ENCODE assay signal across 11 cellular contexts in the genomic region with DNA sequence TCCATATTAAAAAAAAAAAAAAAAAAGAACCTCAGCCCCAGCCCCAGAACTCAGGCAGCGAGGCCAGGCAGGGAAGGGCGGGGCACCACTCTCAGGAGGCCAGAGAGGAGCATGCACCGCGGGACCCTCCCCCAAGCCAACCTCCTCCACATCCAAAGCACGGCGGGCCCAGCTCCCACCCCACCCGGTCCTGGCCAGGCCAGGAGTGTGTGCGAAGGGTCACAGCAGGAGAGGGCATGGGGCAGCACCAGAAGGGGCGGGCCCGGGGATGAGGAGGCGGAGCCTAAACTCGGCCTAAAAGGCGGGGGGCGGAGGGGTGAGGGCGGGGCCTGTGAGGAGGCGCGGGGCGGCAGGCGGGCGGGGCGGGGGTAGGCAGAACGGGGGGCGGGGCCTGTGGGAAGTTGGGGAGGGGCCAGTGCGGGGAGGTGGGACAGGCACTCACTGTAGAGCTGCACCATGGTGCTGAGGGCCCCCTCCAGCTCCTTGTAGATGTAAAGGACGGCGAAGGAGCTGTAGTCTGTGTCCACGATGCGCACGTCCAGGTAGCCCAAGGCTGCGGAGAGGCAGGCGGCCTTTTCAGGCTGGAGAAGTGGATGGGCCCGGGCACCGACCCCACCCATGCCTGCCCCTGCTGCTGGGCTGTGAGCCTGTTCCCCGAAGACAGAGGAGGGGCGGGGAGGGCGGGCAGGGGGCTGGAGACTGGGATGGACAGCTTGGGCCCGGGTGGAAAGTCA. TPM values are rescaled to one million over a fixed set of nuclear protein-coding genes. Genes with fewer than 3 reads are reported as not detected.
DNase-seq lines count a peak whose midpoint lies in the region; ATAC-seq and TF ChIP-seq lines count a peak whose summit lies in the region.
"Had no signal": no experiment of that assay in that cellular context is flagged by ENCODE, and none has a peak within 500 bp of the region (broad histone marks: within the 10 kb centered on the region; RNA-seq: fewer than 3 reads in every experiment).

No MANE protein-coding gene starts in this region.

- no peaks in the 10 kb centered on the region for H3K36me3 Mint-ChIP-seq in progenitor cell of endocrine pancreas (ENCODE audit: insufficient read depth)
- H3K36me3 Mint-ChIP-seq in stimulated activated memory B cell treated with anti-CD40 and anti-IgM and Interleukin-4, amounts not matched to agents 10 μg/mL and 1 μg/mL and 100 μg/mL, for 72 hours, result no peaks in the 10 kb centered on the region
- H3K36me3 Mint-ChIP-seq: brain had no signal

- no peak overlapping the region for H3K27ac Mint-ChIP-seq in progenitor cell of endocrine pancreas
- no peak overlapping the region for H3K27ac Mint-ChIP-seq in stimulated activated memory B cell treated with anti-CD40 and anti-IgM and Interleukin-4, amounts not matched to agents 10 μg/mL and 1 μg/mL and 100 μg/mL, for 72 hours

- H3K4me3 Mint-ChIP-seq in progenitor cell of endocrine pancreas (ENCODE audit: low read depth), result no peak overlapping the region
- H3K4me3 Mint-ChIP-seq in stimulated activated memory B cell treated with anti-CD40 and anti-IgM and Interleukin-4, amounts not matched to agents 10 μg/mL and 1 μg/mL and 100 μg/mL, for 72 hours, result no peak overlapping the region

- H3K27ac ChIP-seq in PC-9, result no peak overlapping the region
- H3K27ac ChIP-seq: HL-60 had no signal

- H3F3A ChIP-seq in PC-9 (ENCODE audit: insufficient read depth, low read depth), result peaks cover 23% of the 10 kb centered on the region; the same call in 1 of the 2 replicates

- no peak overlapping the region for H2AFZ ChIP-seq in PC-9

- H3K79me2 ChIP-seq in PC-9 (ENCODE audit: low read depth), result no peaks in the 10 kb centered on the region

- TF ChIP-seq CTCF in GM10266 (IDR thresholded peaks at IDR 0.05; ENCODE audit: control insufficient read depth, insufficient read depth, low read depth, missing control alignments), result no peak
- TF ChIP-seq CTCF in PC-9 (conservative IDR thresholded peaks at IDR 0.05), result no peak
- no peak for TF ChIP-seq CTCF in progenitor cell of endocrine pancreas (IDR thresholded peaks at IDR 0.05; ENCODE audit: unreplicated experiment)

- ATAC-seq in HG02678 (IDR thresholded peaks at IDR 0.05; ENCODE audit: unreplicated experiment), result no peak
- ATAC-seq in stimulated activated memory B cell treated with anti-CD40 and anti-IgM and Interleukin-4, amounts not matched to agents 10 μg/mL and 1 μg/mL and 100 μg/mL, for 72 hours, result no peak

- no peaks in the 10 kb centered on the region for H3K4me1 Mint-ChIP-seq in progenitor cell of endocrine pancreas (ENCODE audit: low read depth)
- H3K4me1 Mint-ChIP-seq in stimulated activated memory B cell treated with anti-CD40 and anti-IgM and Interleukin-4, amounts not matched to agents 10 μg/mL and 1 μg/mL and 100 μg/mL, for 72 hours, result peaks cover 56% of the 10 kb centered on the region

- peak overlapping the region; percentile 57; the same call in 1 of the 2 replicates for H3K4me2 ChIP-seq in PC-9

- intact Hi-C loops in PC-9 (cut with micrococcal nuclease; ENCODE audit: unreplicated experiment), result no loop called here

- peaks cover 4% of the 10 kb centered on the region for H3K27me3 ChIP-seq in PC-9 (ENCODE audit: insufficient read depth, low read depth)

- no peaks in the 10 kb centered on the region for H3K9me3 ChIP-seq in PC-9 (ENCODE audit: insufficient read depth, low read depth)

- no peaks in the 10 kb centered on the region for H3K9me2 ChIP-seq in PC-9 (ENCODE audit: insufficient read depth)

- CTCF ChIA-PET in PC-9 (lab: Charles Lee), result interaction anchor here (0.6 to 0.7 kb wide), 4 partner anchors 12 to 400 kb away, joined by 3 to 6 read pairs (median 4); no protein-coding TSS in a partner anchor

- H3K27me3 Mint-ChIP-seq in progenitor cell of endocrine pancreas, result peaks cover 3% of the 10 kb centered on the region
- no peaks in the 10 kb centered on the region for H3K27me3 Mint-ChIP-seq in stimulated activated memory B cell treated with anti-CD40 and anti-IgM and Interleukin-4, amounts not matched to agents 10 μg/mL and 1 μg/mL and 100 μg/mL, for 72 hours
- H3K27me3 Mint-ChIP-seq: brain had no signal

- H3K36me3 ChIP-seq in PC-9 (ENCODE audit: low read depth), result no peaks in the 10 kb centered on the region

- H3K4me3 ChIP-seq in PC-9, result no peak overlapping the region

- POLR2A ChIA-PET in PC-9 (lab: Charles Lee; ENCODE audit: unreplicated experiment), result no interaction called here

- BruUV-seq in PC-9 (replicated peaks; lab: Mats Ljungman, UMichigan), result no TSS peak

- no peaks in the 10 kb centered on the region for H3K9me3 Mint-ChIP-seq in progenitor cell of endocrine pancreas (ENCODE audit: low read depth)
- H3K9me3 Mint-ChIP-seq in stimulated activated memory B cell treated with anti-CD40 and anti-IgM and Interleukin-4, amounts not matched to agents 10 μg/mL and 1 μg/mL and 100 μg/mL, for 72 hours, result no peaks in the 10 kb centered on the region

- H4K20me1 ChIP-seq in PC-9 (ENCODE audit: insufficient read depth), result no peaks in the 10 kb centered on the region

- H3K4me1 ChIP-seq in PC-9 (replicated peaks; ENCODE audit: insufficient read depth), result peaks cover 6% of the 10 kb centered on the region

- DNase-seq in GM10266 (ENCODE audit: extremely low spot score) (peak; percentile 65), PC-9 (peak in 1 of 2 experiments; percentile 70), dermis blood vessel endothelial cell (peak; percentile 50), progenitor cell of endocrine pancreas (ENCODE audit: low spot score, unreplicated experiment) (peak; percentile 40), cortex of kidney (lab: John Stamatoyannopoulos, UW) (no peak), ureter (ENCODE audit: low spot score) (no peak)

RNA-seq across cellular contexts. Expression of a gene that starts 1.2 kb away (rescaled TPM):
- total RNA-seq in PC-9 (2021) (not detected in 2 replicates), dermis blood vessel endothelial cell (0.05 TPM in 1 of 2 replicates, not detected in the other), progenitor cell of endocrine pancreas (not detected in 2 replicates), ureter (not detected)
- total RNA-seq: renal cortical epithelial cell had no signal

RNA-seq across cellular contexts. Expression of a gene that starts 5.0 kb away (rescaled TPM):
- total RNA-seq in PC-9 (2021) (not detected in 2 replicates), dermis blood vessel endothelial cell (not detected in 2 replicates), progenitor cell of endocrine pancreas (not detected in 2 replicates), ureter (not detected)
- total RNA-seq: renal cortical epithelial cell had no signal

RNA-seq across cellular contexts. Expression of a gene that starts 14.8 kb away (rescaled TPM):
- total RNA-seq in PC-9 (2021) (not detected in 2 replicates), dermis blood vessel endothelial cell (0.68 TPM in 1 of 2 replicates, not detected in the other), progenitor cell of endocrine pancreas (not detected in 2 replicates), ureter (62.8 TPM)
- total RNA-seq: renal cortical epithelial cell had no signal

RNA-seq across cellular contexts. Expression of a gene that starts 20.3 kb away (rescaled TPM):
- 0.94 and 2.2 TPM in 2 replicates for total RNA-seq in PC-9 (2021)
- 0.05 TPM in 1 of 2 replicates, not detected in the other for total RNA-seq in dermis blood vessel endothelial cell
- total RNA-seq in progenitor cell of endocrine pancreas, result 0.42 TPM in 1 of 2 replicates, not detected in the other
- total RNA-seq in ureter, result 40.6 TPM
- total RNA-seq: renal cortical epithelial cell had no signal

RNA-seq across cellular contexts. Expression of a gene that starts 28.1 kb away (rescaled TPM):
- 83.6 and 124 TPM in 2 replicates for total RNA-seq in PC-9 (2021)
- total RNA-seq in dermis blood vessel endothelial cell, result 47.9 and 98.5 TPM in 2 replicates
- total RNA-seq in progenitor cell of endocrine pancreas, result 57.8 and 62.2 TPM in 2 replicates
- 80.8 TPM for total RNA-seq in ureter

Comparison
In these comparisons a context has a peak if more than half of its experiments do, and no peak if none do; other contexts are left out.
1. DNase-seq: peak in GM10266 (single experiment), dermis blood vessel endothelial cell (single experiment) and progenitor cell of endocrine pancreas (single experiment); none in cortex of kidney (single experiment) and ureter (single experiment).
2. RNA of a gene that starts 14.8 kb away (total RNA-seq): 62.8 TPM in ureter (single experiment); 0.68 TPM in dermis blood vessel endothelial cell, not detected in PC-9 and not detected in progenitor cell of endocrine pancreas; every median in the first group is over 10 times any median in the second.